Comparison of ENCODE assay signal across 10 cellular contexts in the genomic region with DNA sequence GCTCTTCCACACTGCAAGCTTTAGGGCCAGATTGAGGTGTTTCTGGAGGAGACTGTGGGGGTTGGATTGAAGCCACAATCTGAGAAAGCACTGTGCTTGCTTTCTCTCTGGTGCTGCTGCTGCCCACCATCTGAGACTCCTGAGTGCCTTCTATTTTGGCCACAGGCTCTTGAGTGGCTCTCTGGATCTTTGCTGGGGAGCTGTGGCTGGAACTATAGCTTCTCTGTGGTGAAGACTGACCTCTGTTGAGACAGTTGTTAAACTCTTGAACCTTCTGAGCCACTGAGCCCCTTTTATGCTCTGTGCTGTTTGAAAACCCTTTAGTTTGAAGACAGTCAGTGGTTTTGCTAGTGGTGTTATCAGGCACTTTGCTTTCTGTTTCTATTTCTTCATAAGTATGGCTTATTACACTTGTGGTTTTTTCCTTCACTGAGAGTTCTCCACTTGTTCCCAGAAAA.
A peak's percentile ranks its signal among the peaks of the same experiment; 100 is the strongest.
DNase-seq lines count a peak whose midpoint lies in the region; ATAC-seq and TF ChIP-seq lines count a peak whose summit lies in the region.
"Had no signal": no experiment of that assay in that cellular context is flagged by ENCODE, and none has a peak within 500 bp of the region (broad histone marks: within the 10 kb centered on the region; RNA-seq: fewer than 3 reads in every experiment).

No MANE protein-coding gene starts in this region.

- peak overlapping the region; percentile 85 for H3K27ac Mint-ChIP-seq in activated CD4-positive, alpha-beta T cell treated with anti-CD3 and anti-CD28 coated beads, Interleukin-2, amount 10 ng/mL, durations not matched to agents 24 days and 14 days
- peak overlapping the region; percentile 83 to 95 (median 92) for H3K27ac Mint-ChIP-seq in naive thymus-derived CD8-positive, alpha-beta T cell
- H3K27ac Mint-ChIP-seq: GM23338 had no signal

- no peaks in the 10 kb centered on the region for H3K4me1 ChIP-seq in ovary (ENCODE audit: insufficient read depth)

- H3K27me3 Mint-ChIP-seq in activated CD4-positive, alpha-beta T cell treated with anti-CD3 and anti-CD28 coated beads, Interleukin-2, amount 10 ng/mL, durations not matched to agents 24 days and 14 days: no peaks in the 10 kb centered on the region
- H3K27me3 Mint-ChIP-seq in naive thymus-derived CD8-positive, alpha-beta T cell: no peaks in the 10 kb centered on the region

- H3K9me3 ChIP-seq in ovary: no peaks in the 10 kb centered on the region

- peak overlapping the region; percentile 70 for H3K4me3 Mint-ChIP-seq in activated CD4-positive, alpha-beta T cell treated with anti-CD3 and anti-CD28 coated beads, Interleukin-2, amount 10 ng/mL, durations not matched to agents 24 days and 14 days
- H3K4me3 Mint-ChIP-seq in naive thymus-derived CD8-positive, alpha-beta T cell: peak overlapping the region; percentile 33 to 78 (median 57)
- H3K4me3 Mint-ChIP-seq: GM23338 had no signal

- no peak for TF ChIP-seq POLR2A in ovary (IDR thresholded peaks at IDR 0.05)

- H3K36me3 Mint-ChIP-seq in activated CD4-positive, alpha-beta T cell treated with anti-CD3 and anti-CD28 coated beads, Interleukin-2, amount 10 ng/mL, durations not matched to agents 24 days and 14 days (ENCODE audit: low read depth): peaks cover 10% of the 10 kb centered on the region
- no peaks in the 10 kb centered on the region for H3K36me3 Mint-ChIP-seq in naive thymus-derived CD8-positive, alpha-beta T cell

- H3K27me3 ChIP-seq in ovary: no peaks in the 10 kb centered on the region

- H3K4me1 Mint-ChIP-seq in activated CD4-positive, alpha-beta T cell treated with anti-CD3 and anti-CD28 coated beads, Interleukin-2, amount 10 ng/mL, durations not matched to agents 24 days and 14 days: peaks cover 47% of the 10 kb centered on the region
- peaks cover 23 to 63% (median 44%) of the 10 kb centered on the region in 4 donors for H3K4me1 Mint-ChIP-seq in naive thymus-derived CD8-positive, alpha-beta T cell
- H3K4me1 Mint-ChIP-seq: GM23338 had no signal

- DNase-seq in activated CD4-positive, alpha-beta T cell treated with anti-CD3 and anti-CD28 coated beads, Interleukin-2, amount 10 ng/mL, durations not matched to agents 24 days and 14 days: peak; percentile 80
- DNase-seq in activated CD4-positive, alpha-beta T cell treated with anti-CD3 and anti-CD28 coated beads for 4 hours: no peak
- DNase-seq in SK-MEL-5 (ENCODE audit: low read depth, low spot score) (peak; percentile 41), NCI-H1417 treated with DMSO at 0.1 percent for 48 hours (lab: John Stamatoyannopoulos, UW) (no peak), NCI-H1092 (lab: John Stamatoyannopoulos, UW) (no peak), ovary (no peak)
- peak in 4 of 10 donors; percentile 6 to 35 (median 30) for DNase-seq in naive thymus-derived CD8-positive, alpha-beta T cell
- DNase-seq: ACHN had no signal

- in situ Hi-C loops in SK-MEL-5 (cut with HindIII; ENCODE audit: low pct_unique_long_range_greater_than_20kb, low sequenced_read_pairs): no loop called here

- intact Hi-C loops in activated CD4-positive, alpha-beta T cell treated with anti-CD3 and anti-CD28 coated beads, Interleukin-2, amount 10 ng/mL, durations not matched to agents 24 days and 14 days (cut with micrococcal nuclease): no loop called here
- intact Hi-C loops in ovary (cut with DNase I): no loop called here

- ATAC-seq in HG02642 (IDR thresholded peaks at IDR 0.05; ENCODE audit: poor library complexity, unreplicated experiment): peak; percentile 38
- ATAC-seq in naive thymus-derived CD8-positive, alpha-beta T cell: peak; percentile 68 to 80
- ATAC-seq: GM23338 had no signal

- TF ChIP-seq EP300 in ovary (IDR thresholded peaks at IDR 0.05): no peak

- POLR2A ChIA-PET in naive thymus-derived CD8-positive, alpha-beta T cell (lab: Charles Lee): interaction anchor here (1.4 kb wide), 1 partner anchor 19 kb away, joined by 5 read pairs; no protein-coding TSS in a partner anchor

- H3K9me3 Mint-ChIP-seq in activated CD4-positive, alpha-beta T cell treated with anti-CD3 and anti-CD28 coated beads, Interleukin-2, amount 10 ng/mL, durations not matched to agents 24 days and 14 days: peaks cover 3% of the 10 kb centered on the region
- no peaks in the 10 kb centered on the region for H3K9me3 Mint-ChIP-seq in naive thymus-derived CD8-positive, alpha-beta T cell
- H3K9me3 Mint-ChIP-seq: GM23338 had no signal

- no peaks in the 10 kb centered on the region for H3K36me3 ChIP-seq in ovary

- H3K4me3 ChIP-seq in ovary: no peak overlapping the region
- H3K4me3 ChIP-seq: GM23338 had no signal

- no peak overlapping the region for H3K27ac ChIP-seq in ovary

- no peak for TF ChIP-seq CTCF in ovary (IDR thresholded peaks at IDR 0.05)

Comparison
In these comparisons a context has a peak if more than half of its experiments do, and no peak if none do; other contexts are left out.
1. DNase-seq: peak in activated CD4-positive, alpha-beta T cell treated with anti-CD3 and anti-CD28 coated beads, Interleukin-2, amount 10 ng/mL, durations not matched to agents 24 days and 14 days (single experiment) and SK-MEL-5 (single experiment); none in activated CD4-positive, alpha-beta T cell treated with anti-CD3 and anti-CD28 coated beads for 4 hours (0 of 2), NCI-H1417 treated with DMSO at 0.1 percent for 48 hours (single experiment), NCI-H1092 (single experiment) and ovary (0 of 5).